ENCODE assay signal across 8 cellular contexts in the genomic region with DNA sequence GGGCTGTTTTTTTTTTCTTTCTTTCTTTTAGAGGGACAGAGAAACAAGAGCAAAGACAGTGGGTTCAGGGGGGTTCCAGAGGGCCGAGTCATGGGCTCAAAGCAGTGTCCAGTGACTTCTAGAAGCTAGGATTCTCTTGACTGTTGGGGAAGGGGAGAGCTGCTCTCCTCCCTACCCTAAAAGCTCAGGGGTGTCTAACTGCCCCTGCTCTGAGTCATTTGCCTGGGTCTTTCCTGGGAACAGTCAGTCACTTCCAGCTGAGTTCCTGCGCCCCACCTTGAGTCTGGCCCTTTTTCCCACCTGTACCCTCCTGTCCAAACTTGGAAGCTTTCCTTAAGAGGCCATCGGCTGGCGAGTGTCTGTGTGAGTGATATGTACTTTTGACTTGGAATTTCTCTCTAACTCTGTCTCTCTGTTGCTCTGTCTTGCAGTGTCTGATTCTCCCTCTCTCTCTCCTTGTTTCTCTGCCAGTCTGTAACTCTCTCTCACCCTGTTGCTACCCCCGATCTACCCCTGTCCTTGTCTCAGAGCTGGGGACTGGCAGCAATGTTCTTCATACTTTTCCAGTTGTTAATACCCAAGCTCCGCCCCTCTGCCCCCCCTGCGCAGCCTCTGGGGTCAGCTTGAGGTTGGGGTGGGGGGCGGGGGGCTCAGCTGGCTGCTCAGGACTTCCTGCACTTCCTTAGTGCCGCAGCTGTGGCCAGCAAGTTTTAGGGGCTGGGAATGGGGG. TPM values are rescaled to one million over a fixed set of nuclear protein-coding genes. Genes with fewer than 3 reads are reported as not detected.
DNase-seq lines count a peak whose midpoint lies in the region; ATAC-seq and TF ChIP-seq lines count a peak whose summit lies in the region.

No MANE protein-coding gene starts in this region.

- intact Hi-C loops in psoas muscle (cut with DNase I) = no loop called here

- H3K27ac ChIP-seq in psoas muscle = peak overlapping the region; percentile 94

- no peaks in the 10 kb centered on the region for H3K9me3 ChIP-seq in psoas muscle

- TF ChIP-seq CTCF in fibroblast of the aortic adventitia (IDR thresholded peaks at IDR 0.05; ENCODE audit: insufficient read depth, low read length) (no peak), psoas muscle (IDR thresholded peaks at IDR 0.05) (no peak)

- no peaks in the 10 kb centered on the region for H3K27me3 ChIP-seq in psoas muscle (ENCODE audit: insufficient read depth in 3 of 3, low read length in 2 of 3)

- WGBS in psoas muscle, 3 donors = 6 to 11% (median 9%) methylated on average over 9 of the region's 9 CpGs

- in situ Hi-C loops in Caki2 (cut with HindIII; ENCODE audit: low pct_unique_long_range_greater_than_20kb, low sequenced_read_pairs) = no loop called here

- peak; percentile 44 for ATAC-seq in SK-N-SH treated with all-trans-retinoic acid at 6 μM for 48 hours
- no peak for ATAC-seq in psoas muscle
- no peak for ATAC-seq in GM18498 (IDR thresholded peaks at IDR 0.05; ENCODE audit: unreplicated experiment)
- no peak for ATAC-seq in GM18858 (IDR thresholded peaks at IDR 0.05; ENCODE audit: unreplicated experiment)

- no peaks in the 10 kb centered on the region for H3K36me3 ChIP-seq in psoas muscle (ENCODE audit: insufficient read depth in 1 of 2, low read depth in 1 of 2)

- peaks cover 55% of the 10 kb centered on the region for H3K4me1 ChIP-seq in psoas muscle

- DNase-seq in Caki2 (ENCODE audit: low read depth) (peak; percentile 32), fibroblast of the aortic adventitia (ENCODE audit: low read depth) (peak; percentile 49), psoas muscle (no peak), LoVo (ENCODE audit: low spot score) (no peak)
- DNase-seq in stimulated activated naive CD4-positive, alpha-beta T cell treated with Interleukin-2 at 50 U/mL for 16 hours (lab: John Stamatoyannopoulos, UW) = no peak

- peak overlapping the region; percentile 93 for H3K4me3 ChIP-seq in fibroblast of the aortic adventitia (ENCODE audit: low read depth, low read length)
- H3K4me3 ChIP-seq in psoas muscle = peak overlapping the region; percentile 100

TF ChIP-seq in SK-N-SH treated with all-trans-retinoic acid at 6 μM for 48 hours, 23 proteins besides CTCF, POLR2A, EP300 and RAD21 (continues in another document):
- TF ChIP-seq, protein P1, sequence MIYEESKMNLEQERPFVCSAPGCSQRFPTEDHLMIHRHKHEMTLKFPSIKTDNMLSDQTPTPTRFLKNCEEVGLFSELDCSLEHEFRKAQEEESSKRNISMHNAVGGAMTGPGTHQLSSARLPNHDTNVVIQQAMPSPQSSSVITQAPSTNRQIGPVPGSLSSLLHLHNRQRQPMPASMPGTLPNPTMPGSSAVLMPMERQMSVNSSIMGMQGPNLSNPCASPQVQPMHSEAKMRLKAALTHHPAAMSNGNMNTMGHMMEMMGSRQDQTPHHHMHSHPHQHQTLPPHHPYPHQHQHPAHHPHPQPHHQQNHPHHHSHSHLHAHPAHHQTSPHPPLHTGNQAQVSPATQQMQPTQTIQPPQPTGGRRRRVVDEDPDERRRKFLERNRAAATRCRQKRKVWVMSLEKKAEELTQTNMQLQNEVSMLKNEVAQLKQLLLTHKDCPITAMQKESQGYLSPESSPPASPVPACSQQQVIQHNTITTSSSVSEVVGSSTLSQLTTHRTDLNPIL (CRISPR knock-in tag; IDR thresholded peaks at IDR 0.05; ENCODE audit: low read depth) = no peak
- no peak for TF ChIP-seq TCF4 (CRISPR knock-in tag; IDR thresholded peaks at IDR 0.05; ENCODE audit: borderline replicate concordance)
- no peak for TF ChIP-seq OSR1 (CRISPR knock-in tag; IDR thresholded peaks at IDR 0.05)
- TF ChIP-seq, protein P2, sequence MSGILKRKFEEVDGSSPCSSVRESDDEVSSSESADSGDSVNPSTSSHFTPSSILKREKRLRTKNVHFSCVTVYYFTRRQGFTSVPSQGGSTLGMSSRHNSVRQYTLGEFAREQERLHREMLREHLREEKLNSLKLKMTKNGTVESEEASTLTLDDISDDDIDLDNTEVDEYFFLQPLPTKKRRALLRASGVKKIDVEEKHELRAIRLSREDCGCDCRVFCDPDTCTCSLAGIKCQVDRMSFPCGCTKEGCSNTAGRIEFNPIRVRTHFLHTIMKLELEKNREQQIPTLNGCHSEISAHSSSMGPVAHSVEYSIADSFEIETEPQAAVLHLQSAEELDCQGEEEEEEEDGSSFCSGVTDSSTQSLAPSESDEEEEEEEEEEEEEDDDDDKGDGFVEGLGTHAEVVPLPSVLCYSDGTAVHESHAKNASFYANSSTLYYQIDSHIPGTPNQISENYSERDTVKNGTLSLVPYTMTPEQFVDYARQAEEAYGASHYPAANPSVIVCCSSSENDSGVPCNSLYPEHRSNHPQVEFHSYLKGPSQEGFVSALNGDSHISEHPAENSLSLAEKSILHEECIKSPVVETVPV (CRISPR knock-in tag; IDR thresholded peaks at IDR 0.05) = no peak
- TF ChIP-seq ZC3H10 (CRISPR knock-in tag; IDR thresholded peaks at IDR 0.05) = no peak
- TF ChIP-seq, protein P3, sequence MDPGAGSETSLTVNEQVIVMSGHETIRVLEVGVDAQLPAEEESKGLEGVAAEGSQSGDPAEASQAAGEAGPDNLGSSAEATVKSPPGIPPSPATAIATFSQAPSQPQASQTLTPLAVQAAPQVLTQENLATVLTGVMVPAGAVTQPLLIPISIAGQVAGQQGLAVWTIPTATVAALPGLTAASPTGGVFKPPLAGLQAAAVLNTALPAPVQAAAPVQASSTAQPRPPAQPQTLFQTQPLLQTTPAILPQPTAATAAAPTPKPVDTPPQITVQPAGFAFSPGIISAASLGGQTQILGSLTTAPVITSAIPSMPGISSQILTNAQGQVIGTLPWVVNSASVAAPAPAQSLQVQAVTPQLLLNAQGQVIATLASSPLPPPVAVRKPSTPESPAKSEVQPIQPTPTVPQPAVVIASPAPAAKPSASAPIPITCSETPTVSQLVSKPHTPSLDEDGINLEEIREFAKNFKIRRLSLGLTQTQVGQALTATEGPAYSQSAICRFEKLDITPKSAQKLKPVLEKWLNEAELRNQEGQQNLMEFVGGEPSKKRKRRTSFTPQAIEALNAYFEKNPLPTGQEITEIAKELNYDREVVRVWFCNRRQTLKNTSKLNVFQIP (CRISPR knock-in tag; IDR thresholded peaks at IDR 0.05; ENCODE audit: borderline replicate concordance, low read depth) = no peak
- no peak for TF ChIP-seq ISL1 (CRISPR knock-in tag; IDR thresholded peaks at IDR 0.05)
- TF ChIP-seq ZFP3 (CRISPR knock-in tag; IDR thresholded peaks at IDR 0.05) = no peak
- TF ChIP-seq PPARA (CRISPR knock-in tag; IDR thresholded peaks at IDR 0.05; ENCODE audit: borderline replicate concordance) = no peak
- TF ChIP-seq SNAI2 (CRISPR knock-in tag; IDR thresholded peaks at IDR 0.05) = no peak
- no peak for TF ChIP-seq ZNF8 (CRISPR knock-in tag; IDR thresholded peaks at IDR 0.05)
- TF ChIP-seq CSDC2 (CRISPR knock-in tag; IDR thresholded peaks at IDR 0.05) = no peak
- TF ChIP-seq ARNTL (CRISPR knock-in tag; IDR thresholded peaks at IDR 0.05; ENCODE audit: borderline replicate concordance, low read depth) = no peak
- TF ChIP-seq, protein P4, sequence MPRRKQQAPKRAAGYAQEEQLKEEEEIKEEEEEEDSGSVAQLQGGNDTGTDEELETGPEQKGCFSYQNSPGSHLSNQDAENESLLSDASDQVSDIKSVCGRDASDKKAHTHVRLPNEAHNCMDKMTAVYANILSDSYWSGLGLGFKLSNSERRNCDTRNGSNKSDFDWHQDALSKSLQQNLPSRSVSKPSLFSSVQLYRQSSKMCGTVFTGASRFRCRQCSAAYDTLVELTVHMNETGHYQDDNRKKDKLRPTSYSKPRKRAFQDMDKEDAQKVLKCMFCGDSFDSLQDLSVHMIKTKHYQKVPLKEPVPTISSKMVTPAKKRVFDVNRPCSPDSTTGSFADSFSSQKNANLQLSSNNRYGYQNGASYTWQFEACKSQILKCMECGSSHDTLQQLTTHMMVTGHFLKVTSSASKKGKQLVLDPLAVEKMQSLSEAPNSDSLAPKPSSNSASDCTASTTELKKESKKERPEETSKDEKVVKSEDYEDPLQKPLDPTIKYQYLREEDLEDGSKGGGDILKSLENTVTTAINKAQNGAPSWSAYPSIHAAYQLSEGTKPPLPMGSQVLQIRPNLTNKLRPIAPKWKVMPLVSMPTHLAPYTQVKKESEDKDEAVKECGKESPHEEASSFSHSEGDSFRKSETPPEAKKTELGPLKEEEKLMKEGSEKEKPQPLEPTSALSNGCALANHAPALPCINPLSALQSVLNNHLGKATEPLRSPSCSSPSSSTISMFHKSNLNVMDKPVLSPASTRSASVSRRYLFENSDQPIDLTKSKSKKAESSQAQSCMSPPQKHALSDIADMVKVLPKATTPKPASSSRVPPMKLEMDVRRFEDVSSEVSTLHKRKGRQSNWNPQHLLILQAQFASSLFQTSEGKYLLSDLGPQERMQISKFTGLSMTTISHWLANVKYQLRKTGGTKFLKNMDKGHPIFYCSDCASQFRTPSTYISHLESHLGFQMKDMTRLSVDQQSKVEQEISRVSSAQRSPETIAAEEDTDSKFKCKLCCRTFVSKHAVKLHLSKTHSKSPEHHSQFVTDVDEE (CRISPR knock-in tag; IDR thresholded peaks at IDR 0.05) = no peak

RNA-seq across cellular contexts. Expression of a gene that starts 2.4 kb away (rescaled TPM):
- 9.1 and 16.4 TPM in 2 replicates for total RNA-seq in Caki2 (2014; rRNA removed; shearing (Covaris generic); ENCODE audit: low replicate concordance)
- 23.0 and 26.0 TPM in 2 replicates for total RNA-seq in fibroblast of the aortic adventitia (ENCODE audit: low replicate concordance)
- 10 to 100 TPM; 39.5 to 55.1 (median 42.9) TPM for total RNA-seq in psoas muscle
- 10 to 100 TPM in 2 of 3 donors, 1 to 10 TPM in 1; 9.5 to 60.0 (median 29.0) TPM for polyA plus RNA-seq in psoas muscle

RNA-seq across cellular contexts. Expression of a gene that starts 11.0 kb away (rescaled TPM):
- total RNA-seq in Caki2 (2014; rRNA removed; shearing (Covaris generic); ENCODE audit: low replicate concordance) = 36.7 and 97.2 TPM in 2 replicates
- 42.8 and 68.1 TPM in 2 replicates for total RNA-seq in fibroblast of the aortic adventitia (ENCODE audit: low replicate concordance)
- 100 to 1,000 TPM in 2 of 4 donors, 10 to 100 TPM in 2; 56.3 to 120 (median 87.9) TPM for total RNA-seq in psoas muscle
- 100 to 1,000 TPM in 1 of 3 donors, 10 to 100 TPM in 2; 51.1 to 115 (median 55.9) TPM for polyA plus RNA-seq in psoas muscle

RNA-seq across cellular contexts. Expression of a gene that starts 35.2 kb away (rescaled TPM):
- 1.1 and 1.6 TPM in 2 replicates for total RNA-seq in Caki2 (2014; rRNA removed; shearing (Covaris generic); ENCODE audit: low replicate concordance)
- total RNA-seq in fibroblast of the aortic adventitia (ENCODE audit: low replicate concordance) (2.8 and 6.5 TPM in 2 replicates), psoas muscle (10 to 100 TPM; 29.4 to 88.7 (median 51.0) TPM)
- polyA plus RNA-seq in psoas muscle = 10 to 100 TPM; 21.4 to 41.6 (median 24.4) TPM

RNA-seq across cellular contexts. Expression of a gene that starts 50.0 kb away (rescaled TPM):
- not detected in 2 replicates for total RNA-seq in Caki2 (2014; rRNA removed; shearing (Covaris generic); ENCODE audit: low replicate concordance)
- total RNA-seq in fibroblast of the aortic adventitia (ENCODE audit: low replicate concordance) (0.25 TPM in 1 of 2 replicates, not detected in the other), psoas muscle (10 to 100 TPM in 2 of 4 donors, under 1 TPM in 2; 0.30 to 39.8 (median 19.4) TPM)
- 10 to 100 TPM in 1 of 3 donors, 1 to 10 TPM in 2; 3.4 to 46.2 (median 3.9) TPM for polyA plus RNA-seq in psoas muscle

RNA-seq across cellular contexts. Expression of a gene that starts 56.6 kb away (rescaled TPM):
- total RNA-seq in Caki2 (2014; rRNA removed; shearing (Covaris generic); ENCODE audit: low replicate concordance) = 32.3 and 42.7 TPM in 2 replicates
- 64.1 and 162 TPM in 2 replicates for total RNA-seq in fibroblast of the aortic adventitia (ENCODE audit: low replicate concordance)
- total RNA-seq in psoas muscle = 10 to 100 TPM; 63.3 to 75.6 (median 69.0) TPM
- 10 to 100 TPM; 48.6 to 84.7 (median 56.4) TPM for polyA plus RNA-seq in psoas muscle

Comparison
In these comparisons a context has a peak if more than half of its experiments do, and no peak if none do; other contexts are left out.
1. DNase-seq: peak in Caki2 (single experiment) and fibroblast of the aortic adventitia (single experiment); none in psoas muscle (0 of 2), LoVo (single experiment) and stimulated activated naive CD4-positive, alpha-beta T cell treated with Interleukin-2 at 50 U/mL for 16 hours (single experiment).